In the genomic region with DNA sequence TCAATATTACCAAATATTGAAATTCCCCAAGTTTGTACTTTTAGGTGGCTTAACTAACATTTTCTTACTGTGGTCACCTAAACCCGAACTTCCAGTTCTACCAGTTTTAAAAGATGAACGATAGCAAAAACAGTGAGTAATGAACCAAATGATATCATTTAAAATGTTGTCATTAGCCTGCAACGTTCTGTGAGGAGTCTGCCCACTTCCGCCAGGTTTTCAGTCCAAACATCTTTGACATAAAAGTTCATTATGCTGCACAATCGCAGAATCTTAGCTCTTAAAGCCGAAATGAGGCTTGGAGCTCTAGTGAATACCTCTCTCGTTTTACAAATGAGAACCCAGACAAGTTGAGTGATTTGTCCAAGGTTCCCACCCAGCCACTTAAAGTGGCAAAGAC, we compare ENCODE assay signal across 8 cellular contexts. TPM values are rescaled to one million over a fixed set of nuclear protein-coding genes. Genes with fewer than 3 reads are reported as not detected.
DNase-seq lines count a peak whose midpoint lies in the region; ATAC-seq, FAIRE-seq and TF ChIP-seq lines count a peak whose summit lies in the region.

No MANE protein-coding gene starts in this region.

- no peak for DNase-seq in activated T-cell treated with anti-CD3 and anti-CD28 coated beads, Interleukin-2, amount 50 U/mL, for 24 hours
- DNase-seq in activated T-cell treated with anti-CD3 and anti-CD28 coated beads for 4 hours: no peak
- DNase-seq in T-helper 2 cell: peak in 3 of 5 experiments; percentile 6 to 70 (median 13)
- peak; percentile 26 for DNase-seq in fibroblast of the aortic adventitia (ENCODE audit: low read depth)
- DNase-seq in gastrocnemius medialis: no peak
- DNase-seq in D341Med (ENCODE audit: low spot score): no peak
- no peak for DNase-seq in GM12892 (ENCODE audit: insufficient read length)
- no peak for DNase-seq in activated CD8-positive, alpha-beta memory T cell treated with anti-CD3 and anti-CD28 coated beads, Interleukin-2, amount 50 U/mL, for 4 hours

- H3K27ac ChIP-seq in gastrocnemius medialis: peak overlapping the region; percentile 86 to 91 (median 89)

- peak overlapping the region; percentile 89 for H3K4me3 Mint-ChIP-seq in activated T-cell treated with anti-CD3 and anti-CD28 coated beads, Interleukin-2, amount 50 U/mL, for 24 hours

- peaks cover 14% of the 10 kb centered on the region for H3K4me1 Mint-ChIP-seq in activated T-cell treated with anti-CD3 and anti-CD28 coated beads, Interleukin-2, amount 50 U/mL, for 24 hours (ENCODE audit: low read depth)

- no peak for ATAC-seq in gastrocnemius medialis

- intact Hi-C loops in gastrocnemius medialis (cut with DNase I; ENCODE audit: low total_unique reads): loop anchor here (2.0 to 10.0 kb wide), 2 partner anchors 18 to 160 kb away; a partner anchor contains a TSS

- H3K36me3 ChIP-seq in gastrocnemius medialis: no peaks in the 10 kb centered on the region

- no peak for TF ChIP-seq CTCF in fibroblast of the aortic adventitia (IDR thresholded peaks at IDR 0.05; ENCODE audit: insufficient read depth, low read length)
- TF ChIP-seq CTCF in gastrocnemius medialis (IDR thresholded peaks at IDR 0.05 in 4 of 5, conservative IDR thresholded peaks at IDR 0.05 in 1 of 5): no peak

- H3K4me1 ChIP-seq in gastrocnemius medialis: peaks cover 0 to 13% of the 10 kb centered on the region in 2 donors

- H3K9me3 ChIP-seq in gastrocnemius medialis: no peaks in the 10 kb centered on the region

- H3K27me3 Mint-ChIP-seq in activated T-cell treated with anti-CD3 and anti-CD28 coated beads, Interleukin-2, amount 50 U/mL, for 24 hours: peaks cover 40% of the 10 kb centered on the region

- no peaks in the 10 kb centered on the region for H3K27me3 ChIP-seq in gastrocnemius medialis

- H3K4me3 ChIP-seq in fibroblast of the aortic adventitia (ENCODE audit: low read depth, low read length) (peak overlapping the region; percentile 75), gastrocnemius medialis (peak overlapping the region; percentile 63 to 78 (median 72))

- in situ Hi-C loops in gastrocnemius medialis (cut with MboI; ENCODE audit: low sequenced_read_pairs in 4 of 4): loop anchor here in 1 of 4 donors (25.0 kb wide), 1 partner anchor 153 kb away; a partner anchor contains a TSS

- FAIRE-seq in GM12892 (lab: Jason Lieb, UNC): no peak

- no peaks in the 10 kb centered on the region for H3K9me3 Mint-ChIP-seq in activated T-cell treated with anti-CD3 and anti-CD28 coated beads, Interleukin-2, amount 50 U/mL, for 24 hours

- TF ChIP-seq POLR2A in gastrocnemius medialis (IDR thresholded peaks at IDR 0.05) (no peak), GM12892 (IDR thresholded peaks at IDR 0.05; ENCODE audit: low read depth, low read length) (no peak)

- H3K27ac Mint-ChIP-seq in activated T-cell treated with anti-CD3 and anti-CD28 coated beads, Interleukin-2, amount 50 U/mL, for 24 hours: peak overlapping the region; percentile 95

- H3K36me3 Mint-ChIP-seq in activated T-cell treated with anti-CD3 and anti-CD28 coated beads, Interleukin-2, amount 50 U/mL, for 24 hours (ENCODE audit: low read depth): peaks cover 32% of the 10 kb centered on the region

RNA-seq across cellular contexts. Expression of a gene that starts 0.8 kb away (rescaled TPM):
- total RNA-seq in fibroblast of the aortic adventitia (ENCODE audit: low replicate concordance): 1.9 and 10.5 TPM in 2 replicates
- 1 to 10 TPM; 1.5 to 5.9 (median 3.1) TPM for total RNA-seq in gastrocnemius medialis
- 16.3 TPM for polyA plus RNA-seq in GM12892 (2012; ENCODE audit: missing spikeins)

RNA-seq across cellular contexts. Expression of a gene that starts 19.1 kb away (rescaled TPM):
- total RNA-seq in fibroblast of the aortic adventitia (ENCODE audit: low replicate concordance) (not detected in 2 replicates), gastrocnemius medialis (10 to 100 TPM; 16.2 to 59.8 (median 47.4) TPM)
- not detected for polyA plus RNA-seq in GM12892 (2012; ENCODE audit: missing spikeins)

RNA-seq across cellular contexts. Expression of a gene that starts 49.7 kb away (rescaled TPM):
- total RNA-seq in fibroblast of the aortic adventitia (ENCODE audit: low replicate concordance) (0.90 and 1.6 TPM in 2 replicates), gastrocnemius medialis (10 to 100 TPM in 2 of 4 donors, 1 to 10 TPM in 2; 5.1 to 16.8 (median 9.0) TPM)
- polyA plus RNA-seq in GM12892 (2012; ENCODE audit: missing spikeins): not detected

Comparison
In these comparisons a context has a peak if more than half of its experiments do, and no peak if none do; other contexts are left out.
1. DNase-seq: peak in T-helper 2 cell (3 of 5) and fibroblast of the aortic adventitia (single experiment); none in activated T-cell treated with anti-CD3 and anti-CD28 coated beads, Interleukin-2, amount 50 U/mL, for 24 hours (single experiment), activated T-cell treated with anti-CD3 and anti-CD28 coated beads for 4 hours (single experiment), gastrocnemius medialis (0 of 2), D341Med (single experiment), GM12892 (single experiment) and activated CD8-positive, alpha-beta memory T cell treated with anti-CD3 and anti-CD28 coated beads, Interleukin-2, amount 50 U/mL, for 4 hours (single experiment).
2. RNA of a gene that starts 19.1 kb away (total RNA-seq): 16.2 to 59.8 TPM in gastrocnemius medialis; not detected in fibroblast of the aortic adventitia; every median in the first group is over 10 times any median in the second.